ENCODE assay signal across 8 cellular contexts in the genomic region with DNA sequence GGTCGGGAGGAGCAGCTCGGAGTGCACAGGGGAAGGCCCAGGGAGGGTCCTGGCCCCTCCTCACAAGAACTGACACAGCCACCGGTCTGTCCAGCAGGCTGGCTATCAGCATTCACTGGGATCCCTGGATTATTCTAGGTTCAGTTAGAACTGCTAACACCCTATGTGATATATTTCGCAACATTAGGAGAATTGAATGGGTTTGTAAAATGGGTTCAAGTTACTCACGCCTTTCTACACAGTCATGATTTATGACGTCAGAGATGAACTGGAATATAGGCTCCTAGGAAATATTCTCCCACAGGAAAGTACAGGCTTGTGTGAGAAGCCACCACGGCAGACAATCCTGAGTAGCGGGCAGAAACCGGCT. TPM values are rescaled to one million over a fixed set of nuclear protein-coding genes. Genes with fewer than 3 reads are reported as not detected.
A peak's percentile ranks its signal among the peaks of the same experiment; 100 is the strongest.
DNase-seq lines count a peak whose midpoint lies in the region; ATAC-seq and TF ChIP-seq lines count a peak whose summit lies in the region.

No MANE protein-coding gene starts in this region.

- H3K4me1 ChIP-seq in left ventricle myocardium inferior (peaks cover 21% of the 10 kb centered on the region), upper lobe of left lung (peaks cover 12 to 23% (median 17%) of the 10 kb centered on the region in 4 donors)

- H3K9me3 ChIP-seq in left ventricle myocardium inferior (replicated peaks) (no peaks in the 10 kb centered on the region), upper lobe of left lung (no peaks in the 10 kb centered on the region)

- no peak for ATAC-seq in left ventricle myocardium superior
- ATAC-seq in activated T-helper 17 cell treated with anti-CD3 and anti-CD28 coated beads, Interleukin-2, amount 50 U/mL, for 72 hours (replicated peaks): no peak
- ATAC-seq in upper lobe of left lung (ENCODE audit: low FRiP score in 2 of 2): no peak

- H3K9me3 Mint-ChIP-seq in activated T-helper 17 cell treated with anti-CD3 and anti-CD28 coated beads, Interleukin-2, amount 50 U/mL, for 72 hours: no peaks in the 10 kb centered on the region

- WGBS in upper lobe of left lung, 2 donors: 57 to 58% methylated on average over 6 to 9 of the region's 9 CpGs

- no peak overlapping the region for H3K27ac Mint-ChIP-seq in activated T-helper 17 cell treated with anti-CD3 and anti-CD28 coated beads, Interleukin-2, amount 50 U/mL, for 72 hours

- peaks cover 9% of the 10 kb centered on the region for H3K4me1 Mint-ChIP-seq in activated T-helper 17 cell treated with anti-CD3 and anti-CD28 coated beads, Interleukin-2, amount 50 U/mL, for 72 hours

- intact Hi-C loops in left ventricle myocardium inferior (cut with micrococcal nuclease) (no loop called here), left ventricle myocardium superior (cut with micrococcal nuclease) (no loop called here)

- DNase-seq in left ventricle myocardium inferior (no peak), left ventricle myocardium superior (no peak), kidney epithelial cell (ENCODE audit: low read depth) (no peak), upper lobe of left lung (no peak), brain microvascular endothelial cell (no peak), kidney tubule cell (ENCODE audit: low spot score) (no peak), NCI-H748 treated with DMSO at 0.1 percent for 48 hours (lab: John Stamatoyannopoulos, UW) (no peak)

- no peak for TF ChIP-seq POLR2A in upper lobe of left lung (IDR thresholded peaks at IDR 0.05)

- H3K27ac ChIP-seq in left ventricle myocardium inferior (replicated peaks) (peak overlapping the region; percentile 89), upper lobe of left lung (peak overlapping the region in 1 of 4 donors; percentile 71), brain microvascular endothelial cell (no peak overlapping the region)

- in situ Hi-C loops in brain microvascular endothelial cell (cut with HindIII; ENCODE audit: low pct_ligation_motif_present, low sequenced_read_pairs): loop anchor here (25.0 kb wide), 1 partner anchor 109 kb away; a partner anchor contains a TSS

- no peaks in the 10 kb centered on the region for H3K27me3 ChIP-seq in left ventricle myocardium inferior (ENCODE audit: low read depth)
- H3K27me3 ChIP-seq in kidney epithelial cell (ENCODE audit: control insufficient read depth, insufficient read depth, low read length): peaks cover 22% of the 10 kb centered on the region
- H3K27me3 ChIP-seq in upper lobe of left lung: peaks cover 0 to 5% (median 0%) of the 10 kb centered on the region in 4 donors
- H3K27me3 ChIP-seq in brain microvascular endothelial cell (replicated peaks): peaks cover 8% of the 10 kb centered on the region

- no peak for TF ChIP-seq CTCF in left ventricle myocardium inferior (IDR thresholded peaks at IDR 0.05; ENCODE audit: borderline replicate concordance)
- TF ChIP-seq CTCF in kidney epithelial cell (IDR thresholded peaks at IDR 0.05; ENCODE audit: insufficient read depth, low read length, poor library complexity, severe bottlenecking): no peak
- no peak for TF ChIP-seq CTCF in upper lobe of left lung (IDR thresholded peaks at IDR 0.05)
- TF ChIP-seq CTCF in brain microvascular endothelial cell (IDR thresholded peaks at IDR 0.05; ENCODE audit: low read depth, low read length, missing control alignments): no peak

- peak overlapping the region; percentile 84 for H3K4me3 Mint-ChIP-seq in activated T-helper 17 cell treated with anti-CD3 and anti-CD28 coated beads, Interleukin-2, amount 50 U/mL, for 72 hours

- H3K4me3 ChIP-seq in left ventricle myocardium inferior (peak overlapping the region; percentile 86), kidney epithelial cell (ENCODE audit: low read depth, low read length) (peak overlapping the region; percentile 58), upper lobe of left lung (peak overlapping the region in 3 of 4 donors; percentile 56 to 74 (median 72)), brain microvascular endothelial cell (ENCODE audit: low read depth, low read length) (no peak overlapping the region)

- peaks cover 20% of the 10 kb centered on the region for H3K27me3 Mint-ChIP-seq in activated T-helper 17 cell treated with anti-CD3 and anti-CD28 coated beads, Interleukin-2, amount 50 U/mL, for 72 hours

- no peaks in the 10 kb centered on the region for H3K36me3 Mint-ChIP-seq in activated T-helper 17 cell treated with anti-CD3 and anti-CD28 coated beads, Interleukin-2, amount 50 U/mL, for 72 hours (ENCODE audit: low read depth)

- H3K36me3 ChIP-seq in left ventricle myocardium inferior (no peaks in the 10 kb centered on the region), kidney epithelial cell (ENCODE audit: control insufficient read depth, insufficient read depth, low read length) (no peaks in the 10 kb centered on the region), upper lobe of left lung (no peaks in the 10 kb centered on the region), brain microvascular endothelial cell (replicated peaks) (no peaks in the 10 kb centered on the region)

- TF ChIP-seq EP300 in upper lobe of left lung (IDR thresholded peaks at IDR 0.05): no peak

RNA-seq across cellular contexts. Expression of a gene that starts 1.0 kb away (rescaled TPM):
- total RNA-seq in left ventricle myocardium inferior: 0.55 TPM
- 0.30 TPM for total RNA-seq in left ventricle myocardium superior
- total RNA-seq in activated T-helper 17 cell treated with anti-CD3 and anti-CD28 coated beads, Interleukin-2, amount 50 U/mL, for 72 hours: under 1 TPM; 0.13 to 0.22 TPM
- 0.92 and 2.7 TPM in 2 replicates for total RNA-seq in kidney epithelial cell
- 1 to 10 TPM in 2 of 6 donors, under 1 TPM in 4; 0.39 to 1.1 (median 0.72) TPM for total RNA-seq in upper lobe of left lung
